ENCODE assay signal across 26 cellular contexts in genomic region chr7:47255441-47255840, GRCh38.
A peak's percentile ranks its signal among the peaks of the same experiment; 100 is the strongest.
DNase-seq lines count a peak whose midpoint lies in the region; ATAC-seq and TF ChIP-seq lines count a peak whose summit lies in the region.
"Had no signal": no experiment of that assay in that cellular context is flagged by ENCODE, and none has a peak within 500 bp of the region (broad histone marks: within the 10 kb centered on the region; RNA-seq: fewer than 3 reads in every experiment).

No MANE protein-coding gene starts in this region.

- intact Hi-C loops in CD14-positive monocyte (cut with micrococcal nuclease), result no loop called here
- intact Hi-C loops in right cardiac atrium (cut with DNase I), result loop anchor here in 2 of 4 donors (10.0 kb wide), 2 partner anchors 71 to 1331 kb away; partner anchors contain the start of gene IGFBP3 (in 1 of the 2)

- 95% methylated on average over 3 of the region's 3 CpGs for WGBS in right cardiac atrium

- no peaks in the 10 kb centered on the region for H3K4me1 ChIP-seq in right cardiac atrium (ENCODE audit: control insufficient read depth, insufficient read depth, low read length)

- no peak overlapping the region for H3K27ac ChIP-seq in right cardiac atrium (ENCODE audit: low read length)
- H3K27ac ChIP-seq: brain microvascular endothelial cell, coronary artery, SJSA1, tibial artery had no signal

- no peak overlapping the region for H3K27ac Mint-ChIP-seq in immature natural killer cell
- H3K27ac Mint-ChIP-seq in osteocyte (ENCODE audit: unreplicated experiment), result peak overlapping the region; percentile 75
- no peak overlapping the region for H3K27ac Mint-ChIP-seq in CD14-positive monocyte
- H3K27ac Mint-ChIP-seq: activated CD4-positive, alpha-beta T cell treated with anti-CD3 and anti-CD28 coated beads, Interleukin-2, amount 10 ng/mL, durations not matched to agents 24 days and 14 days; activated CD8-positive, alpha-beta memory T cell treated with anti-CD3 and anti-CD28 coated beads, Interleukin-2, amount 10 ng/mL, durations not matched to agents 7 days and 5 days; CD8-positive, alpha-beta memory T cell; endodermal cell had no signal

- H3K4me3 ChIP-seq in right cardiac atrium (ENCODE audit: low read length), result no peak overlapping the region
- H3K4me3 ChIP-seq: coronary artery, esophagus squamous epithelium, Peyer's patch, SJSA1, tibial artery had no signal

- H3K4me1 Mint-ChIP-seq in immature natural killer cell (peaks cover 19 to 25% of the 10 kb centered on the region in 2 donors), osteocyte (ENCODE audit: unreplicated experiment) (peaks cover 40% of the 10 kb centered on the region), CD14-positive monocyte (peaks cover 20% of the 10 kb centered on the region)

- no peaks in the 10 kb centered on the region for H3K27me3 ChIP-seq in right cardiac atrium (ENCODE audit: control insufficient read depth, insufficient read depth)
- H3K27me3 ChIP-seq: brain microvascular endothelial cell, esophagus squamous epithelium, Peyer's patch, SJSA1, tibial artery had no signal

- H3K36me3 Mint-ChIP-seq in immature natural killer cell, result no peaks in the 10 kb centered on the region
- H3K36me3 Mint-ChIP-seq in osteocyte (ENCODE audit: unreplicated experiment), result no peaks in the 10 kb centered on the region
- peaks cover 0 to 4% of the 10 kb centered on the region in 2 donors for H3K36me3 Mint-ChIP-seq in CD14-positive monocyte
- H3K36me3 Mint-ChIP-seq: activated CD8-positive, alpha-beta memory T cell treated with anti-CD3 and anti-CD28 coated beads, Interleukin-2, amount 10 ng/mL, durations not matched to agents 7 days and 5 days had no signal

- no peaks in the 10 kb centered on the region for H3K9me3 ChIP-seq in right cardiac atrium (ENCODE audit: control insufficient read depth, low read length)
- H3K9me3 ChIP-seq: esophagus squamous epithelium, Peyer's patch, SJSA1, tibial artery had no signal

- ATAC-seq in right cardiac atrium, result no peak
- ATAC-seq: activated CD8-positive, alpha-beta memory T cell treated with anti-CD3 and anti-CD28 coated beads, Interleukin-2, amount 10 ng/mL, durations not matched to agents 7 days and 5 days; HCT116; left colon had no signal

- DNase-seq in ELR (ENCODE audit: low read depth) (peak; percentile 26), RPMI7951 (ENCODE audit: low read depth) (peak; percentile 55), immature natural killer cell (no peak), osteocyte (ENCODE audit: extremely low spot score, unreplicated experiment) (no peak), CD14-positive monocyte (ENCODE audit: low spot score) (no peak), NCI-H82 (lab: John Stamatoyannopoulos, UW) (no peak), right cardiac atrium (no peak), occipital lobe (lab: John Stamatoyannopoulos, UW) (no peak)
- DNase-seq: activated CD4-positive, alpha-beta T cell treated with anti-CD3 and anti-CD28 coated beads, Interleukin-2, amount 10 ng/mL, durations not matched to agents 24 days and 14 days; activated CD8-positive, alpha-beta memory T cell treated with anti-CD3 and anti-CD28 coated beads, Interleukin-2, amount 10 ng/mL, durations not matched to agents 7 days and 5 days; brain microvascular endothelial cell; CD8-positive, alpha-beta memory T cell; DMS53; endodermal cell; esophagus squamous epithelium; left colon; mesendoderm; NCI-H1105; NCI-H510A; stimulated activated CD4-positive, alpha-beta T cell treated with anti-CD3 and anti-CD28 coated beads, Interleukin-2, amount 100 ng/mL, for 48 hours; stimulated activated naive CD4-positive, alpha-beta T cell treated with Interleukin-2 at 50 U/mL for 16 hours; tibial artery had no signal

- H3K27me3 Mint-ChIP-seq in immature natural killer cell (ENCODE audit: low read depth in 3 of 3), result peaks cover 3 to 9% (median 3%) of the 10 kb centered on the region in 3 donors
- H3K27me3 Mint-ChIP-seq in osteocyte (ENCODE audit: unreplicated experiment), result no peaks in the 10 kb centered on the region
- H3K27me3 Mint-ChIP-seq in CD14-positive monocyte (ENCODE audit: low read depth in 3 of 3), result peaks cover 7 to 10% (median 8%) of the 10 kb centered on the region in 3 donors

- no peaks in the 10 kb centered on the region for H3K9me3 Mint-ChIP-seq in immature natural killer cell
- H3K9me3 Mint-ChIP-seq in osteocyte (ENCODE audit: unreplicated experiment), result no peaks in the 10 kb centered on the region
- peaks cover 0 to 3% (median 0%) of the 10 kb centered on the region in 7 donors for H3K9me3 Mint-ChIP-seq in CD14-positive monocyte
- H3K9me3 Mint-ChIP-seq: activated CD4-positive, alpha-beta T cell treated with anti-CD3 and anti-CD28 coated beads, Interleukin-2, amount 10 ng/mL, durations not matched to agents 24 days and 14 days had no signal

- peak overlapping the region in 4 of 5 donors; percentile 50 to 69 (median 58) for H3K4me3 Mint-ChIP-seq in immature natural killer cell
- no peak overlapping the region for H3K4me3 Mint-ChIP-seq in osteocyte (ENCODE audit: unreplicated experiment)
- H3K4me3 Mint-ChIP-seq in CD14-positive monocyte, result no peak overlapping the region
- H3K4me3 Mint-ChIP-seq: activated CD8-positive, alpha-beta memory T cell treated with anti-CD3 and anti-CD28 coated beads, Interleukin-2, amount 10 ng/mL, durations not matched to agents 7 days and 5 days had no signal

- no peak for TF ChIP-seq CTCF in osteocyte (IDR thresholded peaks at IDR 0.05)
- TF ChIP-seq CTCF in CD14-positive monocyte (IDR thresholded peaks at IDR 0.05), result no peak

Comparison
In these comparisons a context has a peak if more than half of its experiments do, and no peak if none do; other contexts are left out.
1. DNase-seq: peak in ELR (single experiment) and RPMI7951 (single experiment); none in immature natural killer cell (0 of 3), osteocyte (single experiment), CD14-positive monocyte (single experiment), NCI-H82 (single experiment), right cardiac atrium (0 of 3) and occipital lobe (single experiment).
2. H3K4me3 Mint-ChIP-seq: peak in immature natural killer cell (4 of 5); none in osteocyte (single experiment) and CD14-positive monocyte (0 of 2).